1 cellular context compared by ENCODE assay signal in genomic region chr10:70809726-70810125, GRCh38.
TF ChIP-seq lines count a peak whose summit lies in the region.

No MANE protein-coding gene starts in this region.

TF ChIP-seq in GM23338, 12 proteins besides CTCF, POLR2A, EP300 and RAD21 (continued from another document):
- TF ChIP-seq, protein P1, sequence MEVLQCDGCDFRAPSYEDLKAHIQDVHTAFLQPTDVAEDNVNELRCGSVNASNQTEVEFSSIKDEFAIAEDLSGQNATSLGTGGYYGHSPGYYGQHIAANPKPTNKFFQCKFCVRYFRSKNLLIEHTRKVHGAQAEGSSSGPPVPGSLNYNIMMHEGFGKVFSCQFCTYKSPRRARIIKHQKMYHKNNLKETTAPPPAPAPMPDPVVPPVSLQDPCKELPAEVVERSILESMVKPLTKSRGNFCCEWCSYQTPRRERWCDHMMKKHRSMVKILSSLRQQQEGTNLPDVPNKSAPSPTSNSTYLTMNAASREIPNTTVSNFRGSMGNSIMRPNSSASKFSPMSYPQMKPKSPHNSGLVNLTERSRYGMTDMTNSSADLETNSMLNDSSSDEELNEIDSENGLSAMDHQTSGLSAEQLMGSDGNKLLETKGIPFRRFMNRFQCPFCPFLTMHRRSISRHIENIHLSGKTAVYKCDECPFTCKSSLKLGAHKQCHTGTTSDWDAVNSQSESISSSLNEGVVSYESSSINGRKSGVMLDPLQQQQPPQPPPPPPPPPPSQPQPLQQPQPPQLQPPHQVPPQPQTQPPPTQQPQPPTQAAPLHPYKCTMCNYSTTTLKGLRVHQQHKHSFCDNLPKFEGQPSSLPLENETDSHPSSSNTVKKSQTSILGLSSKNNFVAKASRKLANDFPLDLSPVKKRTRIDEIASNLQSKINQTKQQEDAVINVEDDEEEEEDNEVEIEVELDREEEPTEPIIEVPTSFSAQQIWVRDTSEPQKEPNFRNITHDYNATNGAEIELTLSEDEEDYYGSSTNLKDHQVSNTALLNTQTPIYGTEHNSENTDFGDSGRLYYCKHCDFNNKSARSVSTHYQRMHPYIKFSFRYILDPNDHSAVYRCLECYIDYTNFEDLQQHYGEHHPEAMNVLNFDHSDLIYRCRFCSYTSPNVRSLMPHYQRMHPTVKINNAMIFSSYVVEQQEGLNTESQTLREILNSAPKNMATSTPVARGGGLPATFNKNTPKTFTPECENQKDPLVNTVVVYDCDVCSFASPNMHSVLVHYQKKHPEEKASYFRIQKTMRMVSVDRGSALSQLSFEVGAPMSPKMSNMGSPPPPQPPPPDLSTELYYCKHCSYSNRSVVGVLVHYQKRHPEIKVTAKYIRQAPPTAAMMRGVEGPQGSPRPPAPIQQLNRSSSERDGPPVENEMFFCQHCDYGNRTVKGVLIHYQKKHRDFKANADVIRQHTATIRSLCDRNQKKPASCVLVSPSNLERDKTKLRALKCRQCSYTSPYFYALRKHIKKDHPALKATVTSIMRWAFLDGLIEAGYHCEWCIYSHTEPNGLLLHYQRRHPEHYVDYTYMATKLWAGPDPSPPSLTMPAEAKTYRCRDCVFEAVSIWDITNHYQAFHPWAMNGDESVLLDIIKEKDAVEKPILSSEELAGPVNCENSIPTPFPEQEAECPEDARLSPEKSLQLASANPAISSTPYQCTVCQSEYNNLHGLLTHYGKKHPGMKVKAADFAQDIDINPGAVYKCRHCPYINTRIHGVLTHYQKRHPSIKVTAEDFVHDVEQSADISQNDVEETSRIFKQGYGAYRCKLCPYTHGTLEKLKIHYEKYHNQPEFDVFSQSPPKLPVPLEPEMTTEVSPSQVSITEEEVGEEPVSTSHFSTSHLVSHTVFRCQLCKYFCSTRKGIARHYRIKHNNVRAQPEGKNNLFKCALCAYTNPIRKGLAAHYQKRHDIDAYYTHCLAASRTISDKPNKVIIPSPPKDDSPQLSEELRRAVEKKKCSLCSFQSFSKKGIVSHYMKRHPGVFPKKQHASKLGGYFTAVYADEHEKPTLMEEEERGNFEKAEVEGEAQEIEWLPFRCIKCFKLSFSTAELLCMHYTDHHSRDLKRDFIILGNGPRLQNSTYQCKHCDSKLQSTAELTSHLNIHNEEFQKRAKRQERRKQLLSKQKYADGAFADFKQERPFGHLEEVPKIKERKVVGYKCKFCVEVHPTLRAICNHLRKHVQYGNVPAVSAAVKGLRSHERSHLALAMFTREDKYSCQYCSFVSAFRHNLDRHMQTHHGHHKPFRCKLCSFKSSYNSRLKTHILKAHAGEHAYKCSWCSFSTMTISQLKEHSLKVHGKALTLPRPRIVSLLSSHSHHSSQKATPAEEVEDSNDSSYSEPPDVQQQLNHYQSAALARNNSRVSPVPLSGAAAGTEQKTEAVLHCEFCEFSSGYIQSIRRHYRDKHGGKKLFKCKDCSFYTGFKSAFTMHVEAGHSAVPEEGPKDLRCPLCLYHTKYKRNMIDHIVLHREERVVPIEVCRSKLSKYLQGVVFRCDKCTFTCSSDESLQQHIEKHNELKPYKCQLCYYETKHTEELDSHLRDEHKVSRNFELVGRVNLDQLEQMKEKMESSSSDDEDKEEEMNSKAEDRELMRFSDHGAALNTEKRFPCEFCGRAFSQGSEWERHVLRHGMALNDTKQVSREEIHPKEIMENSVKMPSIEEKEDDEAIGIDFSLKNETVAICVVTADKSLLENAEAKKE (CRISPR knock-in tag; IDR thresholded peaks at IDR 0.05) = no peak
- TF ChIP-seq EZH2phosphoT487 (IDR thresholded peaks at IDR 0.05; ENCODE audit: unreplicated experiment) (no peak), ZNF331 (CRISPR knock-in tag; IDR thresholded peaks at IDR 0.05; ENCODE audit: low read depth) (no peak), POLR2AphosphoS5 (IDR thresholded peaks at IDR 0.05; ENCODE audit: low read depth) (no peak), JUNB (IDR thresholded peaks at IDR 0.05; ENCODE audit: unreplicated experiment) (no peak), NANOG (IDR thresholded peaks at IDR 0.05; ENCODE audit: borderline replicate concordance) (no peak), STAT1 (IDR thresholded peaks at IDR 0.05; ENCODE audit: unreplicated experiment) (no peak)
